ENCODE assay signal across 8 cellular contexts in the genomic region with DNA sequence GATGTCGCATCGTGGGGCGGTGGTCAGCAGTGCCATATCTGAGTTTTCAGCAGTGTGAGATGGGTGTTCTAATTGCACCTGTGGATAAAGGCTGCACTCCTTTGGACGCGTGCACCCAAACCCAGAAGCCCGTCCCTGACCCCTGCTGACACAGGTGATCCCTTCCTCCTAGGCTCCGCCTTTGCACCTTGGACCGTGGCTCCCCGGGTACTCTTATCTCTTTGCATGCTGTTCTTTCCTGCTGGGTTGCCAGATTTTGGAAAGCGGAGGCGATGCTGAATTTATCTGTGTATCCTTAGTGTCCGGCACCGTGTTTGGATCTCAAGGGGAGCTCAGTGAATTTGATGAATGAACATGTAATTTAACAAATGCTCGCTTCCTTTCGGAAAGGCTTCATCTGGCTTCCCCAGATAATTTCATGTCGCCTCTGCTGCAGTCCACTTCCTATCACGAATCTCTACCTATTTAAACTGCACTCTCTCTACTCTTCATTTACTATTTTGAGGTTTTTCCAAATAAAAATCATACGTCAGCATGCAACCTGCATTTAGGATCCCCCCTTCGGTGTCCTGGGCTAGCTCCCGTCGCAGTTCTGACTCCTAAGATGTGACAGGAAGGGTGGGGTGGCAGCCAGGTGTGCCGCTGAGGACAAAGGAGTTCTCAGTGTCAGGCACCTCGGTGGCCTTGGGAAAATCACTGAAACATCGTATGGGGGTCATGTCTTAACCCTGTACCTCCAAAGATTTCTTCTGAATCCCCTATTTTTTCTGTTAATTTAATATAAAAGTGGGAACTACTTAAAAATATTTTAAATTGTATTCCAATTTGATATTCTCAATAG. TPM values are rescaled to one million over a fixed set of nuclear protein-coding genes. Genes with fewer than 3 reads are reported as not detected.
A peak's percentile ranks its signal among the peaks of the same experiment; 100 is the strongest.
DNase-seq lines count a peak whose midpoint lies in the region; ATAC-seq and TF ChIP-seq lines count a peak whose summit lies in the region.

No MANE protein-coding gene starts in this region.

- no peaks in the 10 kb centered on the region for H4K20me1 ChIP-seq in KMS-11 (ENCODE audit: insufficient read depth)

- peak; percentile 18 for DNase-seq in activated CD8-positive, alpha-beta memory T cell treated with anti-CD3 and anti-CD28 coated beads, Interleukin-2, amount 50 U/mL, for 4 hours
- DNase-seq in germinal center (ENCODE audit: low spot score) (peak; percentile 17), ovary (peak in 3 of 5 donors; percentile 24 to 39 (median 26))
- no peak for DNase-seq in effector CD4-positive, alpha-beta T cell

- peak overlapping the region; percentile 98 for H3K4me2 ChIP-seq in KMS-11

- intact Hi-C loops in ovary (cut with DNase I), result loop anchor here in 1 of 4 donors (10.0 kb wide), 1 partner anchor 103 kb away; no protein-coding TSS in a partner anchor

- ATAC-seq in GM18502 (IDR thresholded peaks at IDR 0.05; ENCODE audit: poor library complexity, unreplicated experiment) (peak; percentile 16), GM21515 (IDR thresholded peaks at IDR 0.05; ENCODE audit: unreplicated experiment) (no peak)

- peak overlapping the region; percentile 95 for H2AFZ ChIP-seq in KMS-11 (ENCODE audit: low read depth)

- H3K27me3 ChIP-seq in KMS-11 (ENCODE audit: insufficient read depth, low read depth) (no peaks in the 10 kb centered on the region), ovary (no peaks in the 10 kb centered on the region)

- H3K36me3 ChIP-seq in KMS-11 (ENCODE audit: insufficient read depth), result no peaks in the 10 kb centered on the region
- no peaks in the 10 kb centered on the region for H3K36me3 ChIP-seq in ovary

- 4 to 7% (median 7%) methylated on average over 24 of the region's 24 CpGs for WGBS in ovary, 3 donors

- TF ChIP-seq EP300 in ovary (IDR thresholded peaks at IDR 0.05), result no peak

- TF ChIP-seq POLR2A in ovary (IDR thresholded peaks at IDR 0.05), result no peak

- TF ChIP-seq CTCF in 22Rv1 (IDR thresholded peaks at IDR 0.05) (no peak; the same call in none of the 2 replicates), KMS-11 (conservative IDR thresholded peaks at IDR 0.05; ENCODE audit: low read depth, low read length) (no peak), ovary (IDR thresholded peaks at IDR 0.05) (no peak)

- H3K9me3 ChIP-seq in ovary, result no peaks in the 10 kb centered on the region

- H3K4me3 ChIP-seq in KMS-11 (IDR thresholded peaks at IDR 0.05; ENCODE audit: insufficient read depth, low read depth, low read length), result no peak overlapping the region
- H3K4me3 ChIP-seq in ovary, result peak overlapping the region; percentile 59

- H3K79me2 ChIP-seq in KMS-11 (ENCODE audit: insufficient read depth, low read depth), result 0 out of 2 replicates have a peak, but pooled peaks cover 8% of the 10 kb centered on the region

- peak overlapping the region; percentile 86; the same call in 1 of the 2 replicates for H3K9ac ChIP-seq in KMS-11

- H3K27ac ChIP-seq in 22Rv1 (peak overlapping the region; percentile 94), KMS-11 (no peak overlapping the region), ovary (no peak overlapping the region)

- H3K4me1 ChIP-seq in KMS-11 (ENCODE audit: low read depth, poor library complexity, severe bottlenecking), result peaks cover 23% of the 10 kb centered on the region
- H3K4me1 ChIP-seq in ovary (ENCODE audit: insufficient read depth), result peaks cover 1% of the 10 kb centered on the region

RNA-seq across cellular contexts. Expression of gene PERP, which starts 0.8 kb away (rescaled TPM):
- total RNA-seq in ovary, result 10 to 100 TPM in 1 of 7 donors, 1 to 10 TPM in 6; 3.7 to 56.2 (median 7.8) TPM
- polyA plus RNA-seq in ovary, result 10 to 100 TPM in 1 of 2 donors, 1 to 10 TPM in 1; 3.1 to 11.6 TPM

RNA-seq across cellular contexts. Expression of gene ARFGEF3, which starts 53.8 kb away (rescaled TPM):
- total RNA-seq in ovary, result 1 to 10 TPM in 2 of 7 donors, under 1 TPM in 5; 0.18 to 6.1 (median 0.77) TPM
- under 1 TPM; 0.15 to 0.27 TPM for polyA plus RNA-seq in ovary
